8 cellular contexts compared by ENCODE assay signal in the genomic region with DNA sequence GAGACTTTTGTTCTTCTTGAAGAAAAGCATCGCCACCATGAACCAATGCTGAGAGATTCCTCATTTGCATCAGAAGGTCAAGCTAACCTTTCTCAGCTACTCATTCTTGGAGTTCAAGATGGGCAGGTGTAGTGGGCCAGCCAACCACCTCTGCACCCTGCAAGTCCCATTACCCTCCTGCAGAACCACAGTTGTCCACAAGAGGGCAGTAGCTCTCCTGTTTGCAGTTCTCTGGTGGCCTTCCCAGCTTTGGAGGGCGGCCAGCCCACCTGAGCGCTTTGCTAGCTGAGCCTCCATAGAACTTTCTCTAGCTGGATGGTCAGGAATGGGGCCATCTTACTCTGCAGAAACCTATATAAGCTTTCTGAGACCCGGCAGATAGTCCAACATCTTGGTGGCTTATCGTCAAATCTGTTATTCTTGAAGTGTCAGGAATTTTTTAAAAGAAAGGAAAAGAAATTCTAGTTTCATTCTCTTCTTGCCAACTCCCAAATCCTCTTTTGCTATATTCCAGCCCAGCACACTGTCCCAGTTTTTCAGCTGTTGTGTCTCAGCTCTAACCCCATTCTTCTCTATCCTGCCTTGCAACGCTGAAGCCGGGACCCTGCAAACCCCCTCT. TPM values are rescaled to one million over a fixed set of nuclear protein-coding genes. Genes with fewer than 3 reads are reported as not detected.
DNase-seq lines count a peak whose midpoint lies in the region; ATAC-seq, FAIRE-seq and TF ChIP-seq lines count a peak whose summit lies in the region.

No MANE protein-coding gene starts in this region.

- no peak overlapping the region for H3K4me2 ChIP-seq in GM12878 (ENCODE audit: control insufficient read depth, insufficient read depth)

- no peaks in the 10 kb centered on the region for H3K36me3 Mint-ChIP-seq in T-helper 2 cell treated with Interferon-gamma antibody and Interleukin-4, amounts not matched to agents 5 μg/mL and 100 μg/mL, for 36 hours (ENCODE audit: low read depth)

- RAD21 ChIA-PET in GM12878 (lab: Charles Lee; ENCODE audit: unreplicated experiment), result interaction anchor here (0.7 to 2.0 kb wide), 7 partner anchors 23 to 238 kb away, joined by 3 to 10 read pairs (median 3); no protein-coding TSS in a partner anchor

- no peak for TF ChIP-seq EP300 in GM12878 (IDR thresholded peaks at IDR 0.05; ENCODE audit: borderline replicate concordance in 1 of 2, control insufficient read depth in 1 of 2, low read depth in 2 of 2, low read length in 2 of 2)

- in situ Hi-C loops in GM12878 (cut with MboI), result no loop called here

- TF ChIP-seq CTCF in GM12878 (IDR thresholded peaks at IDR 0.05 in 2 of 3, conservative IDR thresholded peaks at IDR 0.05 in 1 of 3; ENCODE audit: control insufficient read depth in 2 of 3, extremely low read depth in 1 of 3, insufficient read depth in 1 of 3, low read depth in 3 of 3, low read length in 3 of 3), result peak; percentile 79 to 97 (median 96)
- TF ChIP-seq CTCF in kidney (IDR thresholded peaks at IDR 0.05; ENCODE audit: borderline replicate concordance, extremely low read depth, insufficient read depth), result peak; percentile 81

- POLR2A ChIA-PET in GM12878 (lab: Charles Lee), result no interaction called here

- 31% methylated on average over 7 of the region's 7 CpGs for WGBS in GM12878 (ENCODE audit: insufficient coverage, insufficient replicate concordance, low lambda C conversion rate, missing lambda C conversion rate)

- TF ChIP-seq RAD21 in GM12878 (IDR thresholded peaks at IDR 0.05; ENCODE audit: insufficient read depth, low read depth, low read length), result peak; percentile 53

- H3K4me3 ChIP-seq in GM12878, result no peak overlapping the region
- no peak overlapping the region for H3K4me3 ChIP-seq in kidney (ENCODE audit: low read length in 2 of 2)

- H3K27ac ChIP-seq in GM12878 (ENCODE audit: control insufficient read depth, insufficient read depth) (no peak overlapping the region), kidney (ENCODE audit: low read depth in 2 of 2, low read length in 2 of 2) (no peak overlapping the region)

- no peaks in the 10 kb centered on the region; a peak in 1 of 4 replicates for H3K27me3 ChIP-seq in GM12878 (replicated peaks in 1 of 2; ENCODE audit: control insufficient read depth in 2 of 2, insufficient read depth in 2 of 2, low read length in 1 of 2)

- BruUV-seq in GM12878 (replicated peaks; lab: Mats Ljungman, UMichigan), result no TSS peak

- SMC1A ChIA-PET in GM12878 (lab: Charles Lee; ENCODE audit: uncharacterized antibody, unreplicated experiment), result interaction anchor here (0.9 to 2.1 kb wide), 8 partner anchors 22 to 562 kb away, joined by 3 to 10 read pairs (median 5); no protein-coding TSS in a partner anchor

- no peaks in the 10 kb centered on the region for H3K4me1 ChIP-seq in GM12878 (ENCODE audit: control insufficient read depth, insufficient read depth, low read length)
- H3K4me1 ChIP-seq in kidney (ENCODE audit: control insufficient read depth in 1 of 2, insufficient read depth in 1 of 2, low read depth in 1 of 2, low read length in 2 of 2), result no peaks in the 10 kb centered on the region

- no peak for TF ChIP-seq POLR2A in GM12878 (IDR thresholded peaks at IDR 0.05; ENCODE audit: low read depth, low read length)

- H3K4me3 Mint-ChIP-seq in T-helper 2 cell treated with Interferon-gamma antibody and Interleukin-4, amounts not matched to agents 5 μg/mL and 100 μg/mL, for 36 hours, result no peak overlapping the region

- H3K9me3 ChIP-seq in GM12878 (replicated peaks; ENCODE audit: control insufficient read depth, insufficient read depth, low read length) (no peaks in the 10 kb centered on the region), kidney (ENCODE audit: control insufficient read depth in 1 of 2, low read length in 2 of 2) (no peaks in the 10 kb centered on the region)

- peak; percentile 91 for ATAC-seq in GM12878
- no peak for ATAC-seq in GM18858 (IDR thresholded peaks at IDR 0.05; ENCODE audit: unreplicated experiment)

- H3K27ac Mint-ChIP-seq in T-helper 2 cell treated with Interferon-gamma antibody and Interleukin-4, amounts not matched to agents 5 μg/mL and 100 μg/mL, for 36 hours, result no peak overlapping the region

- H3K27me3 Mint-ChIP-seq in T-helper 2 cell treated with Interferon-gamma antibody and Interleukin-4, amounts not matched to agents 5 μg/mL and 100 μg/mL, for 36 hours (ENCODE audit: low read depth), result peaks cover 62% of the 10 kb centered on the region

- peak; percentile 69 for FAIRE-seq in GM12878 (lab: Jason Lieb, UNC)
- FAIRE-seq in kidney (lab: Jason Lieb, UNC), result no peak

- no peaks in the 10 kb centered on the region for H3K79me2 ChIP-seq in GM12878 (ENCODE audit: control insufficient read depth, insufficient read depth, low read length)

- no peak overlapping the region for H2AFZ ChIP-seq in GM12878 (ENCODE audit: control insufficient read depth, low read depth, low read length)

- H3K9ac ChIP-seq in GM12878 (ENCODE audit: control insufficient read depth, insufficient read depth, low read length) (no peak overlapping the region), kidney (ENCODE audit: low read length in 2 of 2) (no peak overlapping the region)

- DNase-seq in EH (ENCODE audit: low read depth) (peak; percentile 66), H4 (ENCODE audit: low spot score) (peak; percentile 58), NCI-H1092 (lab: John Stamatoyannopoulos, UW) (peak; percentile 90), GM12878 (ENCODE audit: low read depth, low spot score) (peak; percentile 3), kidney (no peak)
- DNase-seq in T-helper 2 cell treated with Interferon-gamma antibody and Interleukin-4, amounts not matched to agents 5 μg/mL and 100 μg/mL, for 36 hours (ENCODE audit: low spot score), result peak; percentile 52
- DNase-seq in stimulated activated CD4-positive, alpha-beta T cell treated with anti-CD3 and anti-CD28 coated beads, Interleukin-1b, Interleukin-23, amount 100 ng/mL, for 48 hours, result peak; percentile 73

- H3K36me3 ChIP-seq in GM12878 (ENCODE audit: control insufficient read depth in 2 of 2, insufficient read depth in 2 of 2, low read length in 1 of 2), result no peaks in the 10 kb centered on the region
- H3K36me3 ChIP-seq in kidney (ENCODE audit: control insufficient read depth in 1 of 2, insufficient read depth in 2 of 2, low read length in 2 of 2), result no peaks in the 10 kb centered on the region

- peaks cover 1% of the 10 kb centered on the region for H3K4me1 Mint-ChIP-seq in T-helper 2 cell treated with Interferon-gamma antibody and Interleukin-4, amounts not matched to agents 5 μg/mL and 100 μg/mL, for 36 hours (ENCODE audit: low read depth)

- H4K20me1 ChIP-seq in GM12878 (ENCODE audit: control insufficient read depth, insufficient read depth), result no peaks in the 10 kb centered on the region; the same call in 1 of the 2 replicates

- intact Hi-C loops in GM12878 (cut with micrococcal nuclease; ENCODE audit: unreplicated experiment) (loop anchor here (1.0 to 5.0 kb wide), 2 partner anchors 220 to 226 kb away; no protein-coding TSS in a partner anchor), kidney (cut with DNase I) (no loop called here)

- CTCF ChIA-PET in GM12878 (lab: Yijun Ruan, JAX), result interaction anchor here (0.6 to 5.3 kb wide), 40 partner anchors 8 to 913 kb away, joined by 3 to 42 read pairs (median 4); no protein-coding TSS in a partner anchor

- no peaks in the 10 kb centered on the region for H3K9me3 Mint-ChIP-seq in T-helper 2 cell treated with Interferon-gamma antibody and Interleukin-4, amounts not matched to agents 5 μg/mL and 100 μg/mL, for 36 hours

TF ChIP-seq in GM12878, 131 proteins besides CTCF, POLR2A, EP300 and RAD21:
- TF ChIP-seq RUNX3 (IDR thresholded peaks at IDR 0.05; ENCODE audit: low read length) (peak; percentile 15; the same call in 1 of the 2 replicates), SREBF2 (IDR thresholded peaks at IDR 0.05; ENCODE audit: low read length) (no peak), SMC3 (IDR thresholded peaks at IDR 0.05; ENCODE audit: borderline replicate concordance, low read length) (peak; percentile 31; the same call in 1 of the 2 replicates), MEF2B (IDR thresholded peaks at IDR 0.05; ENCODE audit: partially characterized antibody, poor library complexity, severe bottlenecking) (no peak), ASH2L (IDR thresholded peaks at IDR 0.05; ENCODE audit: borderline replicate concordance, low read depth) (no peak), CREB1 (IDR thresholded peaks at IDR 0.05; ENCODE audit: low read depth) (no peak), IRF3 (IDR thresholded peaks at IDR 0.05) (no peak), KDM1A (IDR thresholded peaks at IDR 0.05; ENCODE audit: borderline replicate concordance) (no peak), NFXL1 (IDR thresholded peaks at IDR 0.05; ENCODE audit: borderline replicate concordance) (no peak)

RNA-seq across cellular contexts. Expression of gene LMX1A, which starts 11.0 kb away (rescaled TPM):
- total RNA-seq in H4 (2014; rRNA removed; shearing (Covaris generic)), result not detected in 2 replicates
- total RNA-seq in GM12878 (2013; cell fraction: nucleolus; rRNA removed), result not detected in 2 replicates
- total RNA-seq in GM12878 (2014; rRNA removed) (not detected in 2 replicates), GM12878 (2014; rRNA removed; fragmentation: Illumina TruSeq; extraction: Trizol) (not detected in 2 replicates), GM12878 (2021) (not detected in 2 replicates), kidney (not detected)
- not detected for polyA plus RNA-seq in GM12878 (2011; ENCODE audit: low read depth)
- polyA plus RNA-seq in GM12878 (2011; rRNA removed) (not detected in 2 replicates), GM12878 (2014; fragmentation: Illumina TruSeq; extraction: Trizol) (not detected in 2 replicates), GM12878 (2014; fragmentation: Nextera tagmentation; extraction: Ambion mirVana) (not detected), GM12878 (2014; rRNA removed) (not detected in 2 replicates), GM12878 (2016; fragmentation: Nextera tagmentation; extraction: Ambion mirVana) (not detected), kidney (ENCODE audit: insufficient read depth, low read depth, low replicate concordance) (not detected)
- polyA plus RNA-seq in GM12878 (2011; cell fraction: cytosol; rRNA removed), result not detected in 2 replicates
- polyA plus RNA-seq in GM12878 (2011; cell fraction: nucleus; rRNA removed), result not detected in 2 replicates
- not detected in 2 replicates for polyA plus RNA-seq in GM12878 (2012)
- not detected in 2 replicates for polyA minus RNA-seq in GM12878 (2011; rRNA and poly(A)+ RNA removed)
- polyA minus RNA-seq in GM12878 (2011; cell fraction: cytosol; rRNA and poly(A)+ RNA removed), result not detected in 2 replicates
- polyA minus RNA-seq in GM12878 (2011; cell fraction: nucleus; rRNA and poly(A)+ RNA removed), result not detected in 2 replicates
